ENCODE assay signal across 9 cellular contexts in genomic region chr1:236143104-236143948, GRCh38. TPM values are rescaled to one million over a fixed set of nuclear protein-coding genes. Genes with fewer than 3 reads are reported as not detected.
DNase-seq lines count a peak whose midpoint lies in the region; ATAC-seq, FAIRE-seq and TF ChIP-seq lines count a peak whose summit lies in the region.
"Had no signal": no experiment of that assay in that cellular context is flagged by ENCODE, and none has a peak within 500 bp of the region (broad histone marks: within the 10 kb centered on the region; RNA-seq: fewer than 3 reads in every experiment).

No MANE protein-coding gene starts in this region.

- no peak for FAIRE-seq in bronchial epithelial cell (lab: Jason Lieb, UNC)
- FAIRE-seq in frontal cortex (lab: Jason Lieb, UNC) = no peak

- no peaks in the 10 kb centered on the region for H3K36me3 ChIP-seq in SJCRH30
- H3K36me3 ChIP-seq in bronchial epithelial cell (ENCODE audit: control insufficient read depth, insufficient read depth, low read length) = no peaks in the 10 kb centered on the region
- no peaks in the 10 kb centered on the region for H3K36me3 ChIP-seq in kidney epithelial cell (ENCODE audit: control insufficient read depth, insufficient read depth, low read length)

- H3K4me3 ChIP-seq in SJCRH30 (peak overlapping the region; percentile 73), bronchial epithelial cell (ENCODE audit: low read depth, low read length) (peak overlapping the region; percentile 76), kidney epithelial cell (ENCODE audit: low read depth, low read length) (peak overlapping the region; percentile 53)

- H3K4me1 ChIP-seq in SJCRH30 = no peaks in the 10 kb centered on the region

- H3K27ac ChIP-seq in SJCRH30 = no peak overlapping the region
- H3K27ac ChIP-seq: epithelial cell of prostate had no signal

- no peak for TF ChIP-seq CTCF in bronchial epithelial cell (IDR thresholded peaks at IDR 0.05; ENCODE audit: insufficient read depth, low read length, severe bottlenecking)
- TF ChIP-seq CTCF in kidney epithelial cell (IDR thresholded peaks at IDR 0.05; ENCODE audit: insufficient read depth, low read length, poor library complexity, severe bottlenecking) = no peak

- DNase-seq in NCI-H2227 (lab: John Stamatoyannopoulos, UW; ENCODE audit: unreplicated experiment) (peak; percentile 24), NCI-H2227 treated with DMSO at 0.1 percent for 48 hours (lab: John Stamatoyannopoulos, UW) (no peak), SJCRH30 (peak in 1 of 2 experiments; percentile 18), bronchial epithelial cell (ENCODE audit: low read depth) (peak; percentile 59), kidney epithelial cell (ENCODE audit: low read depth) (no peak), frontal cortex (ENCODE audit: low spot score in 2 of 2) (no peak)
- DNase-seq in stimulated activated CD4-positive, alpha-beta T cell treated with anti-CD3 and anti-CD28 coated beads, Interleukin-1b, Interleukin-23, amount 100 ng/mL, for 48 hours = peak; percentile 70

- peak; percentile 29 for ATAC-seq in HG02938 (IDR thresholded peaks at IDR 0.05; ENCODE audit: unreplicated experiment)

- H3K9me3 ChIP-seq in SJCRH30 (replicated peaks) = no peaks in the 10 kb centered on the region

- H3K27me3 ChIP-seq in SJCRH30 (no peaks in the 10 kb centered on the region; the same call in 1 of the 2 replicates), bronchial epithelial cell (ENCODE audit: control insufficient read depth, insufficient read depth, low read length) (no peaks in the 10 kb centered on the region), kidney epithelial cell (ENCODE audit: control insufficient read depth, insufficient read depth, low read length) (peaks cover 19% of the 10 kb centered on the region)

RNA-seq across cellular contexts. Expression of gene GPR137B, which starts 1.0 kb away (rescaled TPM):
- total RNA-seq in SJCRH30 (2014; rRNA removed; shearing (Covaris generic)) = 7.6 and 8.7 TPM in 2 replicates
- total RNA-seq in bronchial epithelial cell (5.6 and 6.3 TPM in 2 replicates), kidney epithelial cell (26.8 and 27.7 TPM in 2 replicates), frontal cortex (35.5 TPM)

Comparison
In these comparisons a context has a peak if more than half of its experiments do, and no peak if none do; other contexts are left out.
1. DNase-seq: peak in NCI-H2227 (single experiment), bronchial epithelial cell (single experiment) and stimulated activated CD4-positive, alpha-beta T cell treated with anti-CD3 and anti-CD28 coated beads, Interleukin-1b, Interleukin-23, amount 100 ng/mL, for 48 hours (single experiment); none in NCI-H2227 treated with DMSO at 0.1 percent for 48 hours (single experiment), kidney epithelial cell (single experiment) and frontal cortex (0 of 2).
2. Peak in every context shown above with its lines, with median percentiles within 50 percentile points of each other: H3K4me3 ChIP-seq.